In genomic region chr4:984336-985054, GRCh38 we compare ENCODE assay signal across 10 cellular contexts. TPM values are rescaled to one million over a fixed set of nuclear protein-coding genes. Genes with fewer than 3 reads are reported as not detected.
A peak's percentile ranks its signal among the peaks of the same experiment; 100 is the strongest.
DNase-seq lines count a peak whose midpoint lies in the region; ATAC-seq, FAIRE-seq and TF ChIP-seq lines count a peak whose summit lies in the region.
"Had no signal": no experiment of that assay in that cellular context is flagged by ENCODE, and none has a peak within 500 bp of the region (broad histone marks: within the 10 kb centered on the region; RNA-seq: fewer than 3 reads in every experiment).

No MANE protein-coding gene starts in this region.

- peak overlapping the region in 3 of 7 donors; percentile 15 to 65 (median 50) for H3K27ac Mint-ChIP-seq in CD4-positive, alpha-beta memory T cell

- H2AFZ ChIP-seq in endothelial cell of umbilical vein (ENCODE audit: low read depth, low read length) (peak overlapping the region; percentile 82), osteoblast (ENCODE audit: low read length) (peak overlapping the region; percentile 76)

- peak overlapping the region; percentile 8 to 34 for H3K4me3 ChIP-seq in CD4-positive, alpha-beta memory T cell (ENCODE audit: low read length in 2 of 2)
- H3K4me3 ChIP-seq in Panc1 (ENCODE audit: low read depth in 2 of 2, low read length in 2 of 2) (peak overlapping the region; percentile 21 to 44; a peak in 3 of 4 replicates), endothelial cell of umbilical vein (replicated peaks in 1 of 3; ENCODE audit: insufficient read depth in 1 of 3, low read depth in 1 of 3, low read length in 3 of 3) (no peak overlapping the region), osteoblast (ENCODE audit: insufficient read depth, low read length) (peak overlapping the region; percentile 63)

- CTCF ChIA-PET in CD4-positive, alpha-beta memory T cell (lab: Charles Lee; ENCODE audit: partially characterized antibody), result no interaction called here
- CTCF ChIA-PET in Panc1 (lab: Charles Lee), result no interaction called here
- CTCF ChIA-PET in endothelial cell of umbilical vein (lab: Charles Lee), result interaction anchor here (0.6 kb wide), 1 partner anchor 52 kb away, joined by 3 read pairs; the partner anchor contains the start of genes GAK and TMEM175

- ATAC-seq in Panc1 (no peak), GM19455 (IDR thresholded peaks at IDR 0.05; ENCODE audit: unreplicated experiment) (no peak)

- H3K9me1 ChIP-seq in endothelial cell of umbilical vein (replicated peaks; ENCODE audit: control insufficient read depth, extremely low read depth, insufficient read depth, low read length), result no peaks in the 10 kb centered on the region

- TF ChIP-seq CTCF in Panc1 (IDR thresholded peaks at IDR 0.05) (no peak), endothelial cell of umbilical vein (IDR thresholded peaks at IDR 0.05; ENCODE audit: extremely low read depth in 1 of 2, insufficient read depth in 1 of 2, low read depth in 1 of 2, low read length in 2 of 2) (no peak), osteoblast (IDR thresholded peaks at IDR 0.05; ENCODE audit: extremely low read depth, low read depth, low read length) (no peak)

- H3K9ac ChIP-seq in endothelial cell of umbilical vein (replicated peaks; ENCODE audit: extremely low read depth, insufficient read depth, low read length), result no peak overlapping the region

- no peaks in the 10 kb centered on the region for H3K27me3 Mint-ChIP-seq in CD4-positive, alpha-beta memory T cell

- peaks cover 8 to 35% (median 15%) of the 10 kb centered on the region in 4 donors for H3K4me1 Mint-ChIP-seq in CD4-positive, alpha-beta memory T cell

- no TSS peak for BruUV-seq in Panc1 (replicated peaks; lab: Mats Ljungman, UMichigan)
- BruUV-seq in endothelial cell of umbilical vein (replicated peaks; lab: Mats Ljungman, UMichigan), result no TSS peak

- no peaks in the 10 kb centered on the region for H3K9me3 Mint-ChIP-seq in CD4-positive, alpha-beta memory T cell

- POLR2A ChIA-PET in CD4-positive, alpha-beta memory T cell (lab: Charles Lee; ENCODE audit: partially characterized antibody), result no interaction called here
- POLR2A ChIA-PET in Panc1 (lab: Charles Lee), result no interaction called here
- POLR2A ChIA-PET in endothelial cell of umbilical vein (lab: Charles Lee), result no interaction called here

- no peaks in the 10 kb centered on the region for H3K9me3 ChIP-seq in CD4-positive, alpha-beta memory T cell (ENCODE audit: control insufficient read depth in 1 of 2, low read length in 2 of 2)
- no peaks in the 10 kb centered on the region for H3K9me3 ChIP-seq in Panc1 (ENCODE audit: control insufficient read depth, insufficient read depth, low read depth, low read length)
- H3K9me3 ChIP-seq in endothelial cell of umbilical vein (replicated peaks; ENCODE audit: control insufficient read depth, insufficient read depth, low read length), result no peaks in the 10 kb centered on the region
- no peaks in the 10 kb centered on the region for H3K9me3 ChIP-seq in osteoblast (ENCODE audit: low read depth, low read length)

- no peak for TF ChIP-seq POLR2A in endothelial cell of umbilical vein (IDR thresholded peaks at IDR 0.05; ENCODE audit: low read depth, low read length)

- peaks cover 0 to 2% of the 10 kb centered on the region in 2 donors for H3K36me3 Mint-ChIP-seq in CD4-positive, alpha-beta memory T cell

- FAIRE-seq in endothelial cell of umbilical vein (lab: Jason Lieb, UNC), result no peak
- FAIRE-seq: H54 had no signal

- dilution Hi-C loops in endothelial cell of umbilical vein (cut with MboI; ENCODE audit: extremely low pct_ligation_motif_present, low sequenced_read_pairs), result no loop called here

- H3K36me3 ChIP-seq in CD4-positive, alpha-beta memory T cell (ENCODE audit: insufficient read depth, low read length), result no peaks in the 10 kb centered on the region
- H3K36me3 ChIP-seq in Panc1 (ENCODE audit: control insufficient read depth, insufficient read depth, low read length) (no peaks in the 10 kb centered on the region), endothelial cell of umbilical vein (ENCODE audit: control insufficient read depth in 2 of 2, extremely low read depth in 1 of 2, insufficient read depth in 2 of 2, low read length in 2 of 2) (no peaks in the 10 kb centered on the region), osteoblast (ENCODE audit: insufficient read depth, low read length) (no peaks in the 10 kb centered on the region)

- no peak overlapping the region for H3K27ac ChIP-seq in CD4-positive, alpha-beta memory T cell (ENCODE audit: low read depth, low read length)
- H3K27ac ChIP-seq in Panc1 (ENCODE audit: low read length) (peak overlapping the region; percentile 44; the same call in 1 of the 2 replicates), endothelial cell of umbilical vein (ENCODE audit: insufficient read depth, low read depth, low read length) (no peak overlapping the region), osteoblast (ENCODE audit: low read depth, low read length) (no peak overlapping the region)

- no peak for DNase-seq in CD4-positive, alpha-beta memory T cell
- DNase-seq in Panc1 (ENCODE audit: low read depth, low spot score), result no peak
- no peak for DNase-seq in endothelial cell of umbilical vein (ENCODE audit: low read depth, low spot score)
- DNase-seq in osteoblast (ENCODE audit: insufficient read length, low spot score, missing footprints), result no peak
- no peak for DNase-seq in retina
- no peak for DNase-seq in ecto neural progenitor cell (ENCODE audit: low spot score)
- no peak for DNase-seq in stimulated activated CD4-positive, alpha-beta T cell treated with anti-CD3 and anti-CD28 coated beads, Interleukin-4, amount 100 ng/mL, for 24 hours
- DNase-seq: NCI-H2029 had no signal

- in situ Hi-C loops in Panc1 (cut with HindIII; ENCODE audit: low pct_unique_long_range_greater_than_20kb, low sequenced_read_pairs), result no loop called here

- no peaks in the 10 kb centered on the region for H3K27me3 ChIP-seq in CD4-positive, alpha-beta memory T cell (ENCODE audit: insufficient read depth, low read length)
- H3K27me3 ChIP-seq in Panc1 (ENCODE audit: control insufficient read depth, insufficient read depth, low read length) (no peaks in the 10 kb centered on the region), endothelial cell of umbilical vein (ENCODE audit: control insufficient read depth in 2 of 2, insufficient read depth in 2 of 2, low read length in 2 of 2) (no peaks in the 10 kb centered on the region), osteoblast (ENCODE audit: insufficient read depth, low read length) (no peaks in the 10 kb centered on the region)

- intact Hi-C loops in CD4-positive, alpha-beta memory T cell (cut with micrococcal nuclease), result loop anchor here (2.0 kb wide), 1 partner anchor 740 kb away; no protein-coding TSS in a partner anchor
- intact Hi-C loops in Panc1 (cut with micrococcal nuclease; ENCODE audit: unreplicated experiment) (no loop called here), endothelial cell of umbilical vein (cut with micrococcal nuclease) (loop anchor here (5.0 kb wide), 1 partner anchor 242 kb away; no protein-coding TSS in a partner anchor)

- peaks cover 34% of the 10 kb centered on the region for H3K4me1 ChIP-seq in CD4-positive, alpha-beta memory T cell (ENCODE audit: insufficient read depth, low read length)
- H3K4me1 ChIP-seq in Panc1 (ENCODE audit: control insufficient read depth, insufficient read depth, low read length), result peaks cover 5% of the 10 kb centered on the region
- peaks cover 20% of the 10 kb centered on the region for H3K4me1 ChIP-seq in endothelial cell of umbilical vein (ENCODE audit: control insufficient read depth, extremely low read depth, insufficient read depth, low read length)
- peaks cover 24% of the 10 kb centered on the region for H3K4me1 ChIP-seq in osteoblast (ENCODE audit: insufficient read depth, low read length)

- H3K79me2 ChIP-seq in endothelial cell of umbilical vein (ENCODE audit: control insufficient read depth, insufficient read depth, low read length) (no peaks in the 10 kb centered on the region), osteoblast (ENCODE audit: insufficient read depth, low read length) (peaks cover 9% of the 10 kb centered on the region)

- H3K4me2 ChIP-seq in endothelial cell of umbilical vein (ENCODE audit: insufficient read depth, low read length) (peak overlapping the region; percentile 62), osteoblast (ENCODE audit: insufficient read depth, low read length) (peak overlapping the region; percentile 96)

- no peaks in the 10 kb centered on the region for H4K20me1 ChIP-seq in endothelial cell of umbilical vein (replicated peaks; ENCODE audit: control insufficient read depth, extremely low read depth, insufficient read depth, low read length)
- H4K20me1 ChIP-seq in osteoblast (ENCODE audit: insufficient read depth, low read length), result peaks cover 14% of the 10 kb centered on the region

- H3K4me3 Mint-ChIP-seq in CD4-positive, alpha-beta memory T cell, result peak overlapping the region; percentile 63 to 91 (median 75)

RNA-seq across cellular contexts. Expression of gene IDUA, which starts 2.3 kb away (rescaled TPM):
- total RNA-seq in CD4-positive, alpha-beta memory T cell, result 10 to 100 TPM; 63.0 to 64.1 TPM
- 10 to 100 TPM in 1 of 2 donors, 1 to 10 TPM in 1; 5.0 to 14.4 TPM for polyA plus RNA-seq in CD4-positive, alpha-beta memory T cell
- total RNA-seq in Panc1 (2021; ENCODE audit: unreplicated experiment) (30.6 TPM), endothelial cell of umbilical vein (29.2 and 34.1 TPM in 2 replicates), osteoblast (23.0 and 26.4 TPM in 2 replicates)
- 28.5 TPM for polyA plus RNA-seq in Panc1 (2012; ENCODE audit: insufficient read length)
- 19.1 and 23.6 TPM in 2 replicates for polyA plus RNA-seq in endothelial cell of umbilical vein
- polyA plus RNA-seq in endothelial cell of umbilical vein (2011; cell fraction: cytosol; rRNA removed), result 3.3 and 4.2 TPM in 2 replicates
- 73.4 and 129 TPM in 2 replicates for polyA plus RNA-seq in endothelial cell of umbilical vein (2011; cell fraction: nucleus; rRNA removed)
- 10.2 and 16.5 TPM in 2 replicates for polyA plus RNA-seq in endothelial cell of umbilical vein (2012)
- 9.5 and 14.7 TPM in 2 replicates for polyA minus RNA-seq in endothelial cell of umbilical vein
- 1.6 TPM for polyA minus RNA-seq in endothelial cell of umbilical vein (2011; cell fraction: cytosol; rRNA and poly(A)+ RNA removed)
- 10.7 and 32.5 TPM in 2 replicates for polyA minus RNA-seq in endothelial cell of umbilical vein (2011; cell fraction: nucleus; rRNA and poly(A)+ RNA removed)

RNA-seq across cellular contexts. Expression of gene SLC26A1, which starts 8.7 kb away (rescaled TPM):
- total RNA-seq in CD4-positive, alpha-beta memory T cell, result 1 to 10 TPM in 1 of 2 experiments, under 1 TPM in 1; 0.55 to 1.6 TPM
- 1 to 10 TPM in 1 of 2 donors, under 1 TPM in 1; 0.59 to 1.0 TPM for polyA plus RNA-seq in CD4-positive, alpha-beta memory T cell
- total RNA-seq in Panc1 (2021; ENCODE audit: unreplicated experiment) (1.8 TPM), endothelial cell of umbilical vein (0.32 TPM in 1 of 2 replicates, not detected in the other), osteoblast (0.36 and 0.59 TPM in 2 replicates)
- polyA plus RNA-seq in Panc1 (2012; ENCODE audit: insufficient read length), result 3.2 TPM
- 0.06 and 0.10 TPM in 2 replicates for polyA plus RNA-seq in endothelial cell of umbilical vein
- polyA plus RNA-seq in endothelial cell of umbilical vein (2011; cell fraction: cytosol; rRNA removed), result 0.07 TPM in 1 of 2 replicates, not detected in the other
- 0.14 TPM in 1 of 2 replicates, not detected in the other for polyA plus RNA-seq in endothelial cell of umbilical vein (2011; cell fraction: nucleus; rRNA removed)
- polyA plus RNA-seq in endothelial cell of umbilical vein (2012), result 1.00 and 1.9 TPM in 2 replicates
- not detected in 2 replicates for polyA minus RNA-seq in endothelial cell of umbilical vein
- polyA minus RNA-seq in endothelial cell of umbilical vein (2011; cell fraction: cytosol; rRNA and poly(A)+ RNA removed), result 0.41 TPM
- not detected in 2 replicates for polyA minus RNA-seq in endothelial cell of umbilical vein (2011; cell fraction: nucleus; rRNA and poly(A)+ RNA removed)

RNA-seq across cellular contexts. Expression of gene DGKQ, which starts 11.1 kb away (rescaled TPM):
- total RNA-seq in CD4-positive, alpha-beta memory T cell, result 10 to 100 TPM; 25.9 to 29.6 TPM
- polyA plus RNA-seq in CD4-positive, alpha-beta memory T cell, result 10 to 100 TPM in 1 of 2 donors, 1 to 10 TPM in 1; 1.9 to 10.6 TPM
- total RNA-seq in Panc1 (2021; ENCODE audit: unreplicated experiment), result 12.2 TPM
- polyA plus RNA-seq in Panc1 (2012; ENCODE audit: insufficient read length), result 14.1 TPM
- total RNA-seq in endothelial cell of umbilical vein, result 20.2 and 20.4 TPM in 2 replicates
- polyA plus RNA-seq in endothelial cell of umbilical vein, result 15.8 and 18.3 TPM in 2 replicates
- 7.2 and 12.3 TPM in 2 replicates for polyA plus RNA-seq in endothelial cell of umbilical vein (2011; cell fraction: cytosol; rRNA removed)
- polyA plus RNA-seq in endothelial cell of umbilical vein (2011; cell fraction: nucleus; rRNA removed), result 64.3 and 74.9 TPM in 2 replicates
- 9.3 and 13.6 TPM in 2 replicates for polyA plus RNA-seq in endothelial cell of umbilical vein (2012)
- polyA minus RNA-seq in endothelial cell of umbilical vein, result 8.7 and 12.7 TPM in 2 replicates
- polyA minus RNA-seq in endothelial cell of umbilical vein (2011; cell fraction: cytosol; rRNA and poly(A)+ RNA removed), result 1.8 TPM
- polyA minus RNA-seq in endothelial cell of umbilical vein (2011; cell fraction: nucleus; rRNA and poly(A)+ RNA removed), result 12.3 and 21.8 TPM in 2 replicates
- 10.3 and 15.2 TPM in 2 replicates for total RNA-seq in osteoblast

RNA-seq across cellular contexts. Expression of gene FGFRL1, which starts 26.9 kb away (rescaled TPM):
- total RNA-seq in CD4-positive, alpha-beta memory T cell, result 10 to 100 TPM; 22.4 TPM
- polyA plus RNA-seq in CD4-positive, alpha-beta memory T cell, result 1 to 10 TPM in 1 of 2 donors, under 1 TPM in 1; 0.64 to 2.3 TPM
- total RNA-seq in Panc1 (2021; ENCODE audit: unreplicated experiment) (43.1 TPM), endothelial cell of umbilical vein (33.3 and 34.8 TPM in 2 replicates), osteoblast (29.2 and 30.8 TPM in 2 replicates)
- 57.6 TPM for polyA plus RNA-seq in Panc1 (2012; ENCODE audit: insufficient read length)
- 74.6 and 88.8 TPM in 2 replicates for polyA plus RNA-seq in endothelial cell of umbilical vein
- polyA plus RNA-seq in endothelial cell of umbilical vein (2011; cell fraction: cytosol; rRNA removed), result 73.5 and 75.3 TPM in 2 replicates
- polyA plus RNA-seq in endothelial cell of umbilical vein (2011; cell fraction: nucleus; rRNA removed), result 26.9 and 32.1 TPM in 2 replicates
- 35.4 and 45.4 TPM in 2 replicates for polyA plus RNA-seq in endothelial cell of umbilical vein (2012)
- polyA minus RNA-seq in endothelial cell of umbilical vein, result 115 and 131 TPM in 2 replicates
- 17.3 TPM for polyA minus RNA-seq in endothelial cell of umbilical vein (2011; cell fraction: cytosol; rRNA and poly(A)+ RNA removed)
- polyA minus RNA-seq in endothelial cell of umbilical vein (2011; cell fraction: nucleus; rRNA and poly(A)+ RNA removed), result 19.3 and 20.6 TPM in 2 replicates

RNA-seq across cellular contexts. Expression of gene TMEM175, which starts 52.2 kb away (rescaled TPM):
- total RNA-seq in CD4-positive, alpha-beta memory T cell, result 10 to 100 TPM; 45.7 to 52.3 TPM
- polyA plus RNA-seq in CD4-positive, alpha-beta memory T cell, result 10 to 100 TPM; 11.5 to 16.9 TPM
- total RNA-seq in Panc1 (2021; ENCODE audit: unreplicated experiment) (21.8 TPM), endothelial cell of umbilical vein (16.5 and 21.9 TPM in 2 replicates), osteoblast (12.4 and 13.8 TPM in 2 replicates)
- 32.5 TPM for polyA plus RNA-seq in Panc1 (2012; ENCODE audit: insufficient read length)
- 80.1 and 83.0 TPM in 2 replicates for polyA plus RNA-seq in endothelial cell of umbilical vein
- 19.7 and 23.0 TPM in 2 replicates for polyA plus RNA-seq in endothelial cell of umbilical vein (2011; cell fraction: cytosol; rRNA removed)
- polyA plus RNA-seq in endothelial cell of umbilical vein (2011; cell fraction: nucleus; rRNA removed), result 121 and 134 TPM in 2 replicates
- 15.5 and 22.7 TPM in 2 replicates for polyA plus RNA-seq in endothelial cell of umbilical vein (2012)
- 38.9 and 41.1 TPM in 2 replicates for polyA minus RNA-seq in endothelial cell of umbilical vein
- 3.5 TPM for polyA minus RNA-seq in endothelial cell of umbilical vein (2011; cell fraction: cytosol; rRNA and poly(A)+ RNA removed)
- polyA minus RNA-seq in endothelial cell of umbilical vein (2011; cell fraction: nucleus; rRNA and poly(A)+ RNA removed), result 24.0 and 24.6 TPM in 2 replicates

Comparison
In these comparisons a context has a peak if more than half of its experiments do, and no peak if none do; other contexts are left out.
1. H3K4me3 ChIP-seq: peak in CD4-positive, alpha-beta memory T cell (2 of 2), Panc1 (2 of 2) and osteoblast (single experiment); none in endothelial cell of umbilical vein (0 of 3).